8 cellular contexts compared by ENCODE assay signal in the genomic region with DNA sequence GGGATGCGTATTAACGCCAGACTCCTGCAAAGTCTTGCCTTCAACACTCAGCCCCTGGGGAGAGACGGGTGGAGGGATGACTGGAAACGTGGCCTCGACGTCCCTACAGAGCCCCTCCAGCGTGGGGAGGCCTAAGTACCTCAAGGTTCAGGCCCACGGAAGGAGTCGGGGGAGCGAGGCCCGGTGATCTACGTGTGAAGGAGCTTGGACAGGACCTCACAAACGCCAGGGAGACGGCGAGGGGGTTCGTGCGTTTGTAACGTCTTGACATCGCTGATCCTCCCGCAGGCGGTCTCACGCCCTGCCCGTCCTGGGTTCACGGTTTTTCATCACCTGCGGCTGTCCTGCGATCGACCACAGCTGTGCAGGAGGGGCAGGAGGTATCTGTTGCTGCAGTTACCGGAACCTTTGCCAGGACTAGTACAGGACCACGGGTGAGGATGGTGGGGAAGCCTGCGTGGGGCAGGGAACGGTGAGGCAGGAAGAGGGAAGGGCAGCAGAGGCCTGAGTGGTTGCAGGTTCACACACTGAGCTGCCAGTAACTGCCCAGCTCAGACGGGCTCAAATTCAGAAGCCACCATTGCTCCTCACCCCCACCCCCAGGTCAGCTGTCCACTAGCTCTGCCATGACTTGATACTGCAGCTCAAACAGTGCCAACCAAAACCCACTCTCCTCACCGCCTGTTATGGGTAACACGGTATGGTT. TPM values are rescaled to one million over a fixed set of nuclear protein-coding genes. Genes with fewer than 3 reads are reported as not detected.
A peak's percentile ranks its signal among the peaks of the same experiment; 100 is the strongest.
DNase-seq lines count a peak whose midpoint lies in the region; ATAC-seq and TF ChIP-seq lines count a peak whose summit lies in the region.

No MANE protein-coding gene starts in this region.

- no peaks in the 10 kb centered on the region for H3K9me2 ChIP-seq in hepatocyte (replicated peaks; ENCODE audit: insufficient read depth)

- H3K36me3 ChIP-seq in hepatocyte (replicated peaks; ENCODE audit: insufficient read depth, low read depth) (no peaks in the 10 kb centered on the region), spleen (peaks cover 0 to 80% (median 74%) of the 10 kb centered on the region in 6 donors)

- H3K4me3 ChIP-seq in hepatocyte (peak overlapping the region; percentile 48), spleen (peak overlapping the region; percentile 88 to 100 (median 98))

- TF ChIP-seq POLR2A in spleen (IDR thresholded peaks at IDR 0.05): no peak

- peaks cover 15 to 28% of the 10 kb centered on the region in 2 donors for H3K36me3 Mint-ChIP-seq in activated T-cell treated with anti-CD3 and anti-CD28 coated beads, Interleukin-2, amount 50 U/mL, for 72 hours (ENCODE audit: insufficient read depth in 2 of 2)

- DNase-seq in EL (peak; percentile 35), hepatocyte (ENCODE audit: low spot score) (no peak), spleen (no peak), NCI-H226 (no peak)
- DNase-seq in activated T-cell treated with anti-CD3 and anti-CD28 coated beads, Interleukin-2, amount 50 U/mL, for 72 hours: peak; percentile 22 to 33

- ATAC-seq in HG02981 (IDR thresholded peaks at IDR 0.05; ENCODE audit: unreplicated experiment): peak; percentile 4
- ATAC-seq in activated T-cell treated with anti-CD3 and anti-CD28 coated beads, Interleukin-2, amount 50 U/mL, for 72 hours (replicated peaks in 1 of 2): no peak
- no peak for ATAC-seq in GM21723 (IDR thresholded peaks at IDR 0.05; ENCODE audit: unreplicated experiment)
- ATAC-seq in HG03342 (IDR thresholded peaks at IDR 0.05; ENCODE audit: unreplicated experiment): no peak

- peaks cover 69% of the 10 kb centered on the region for H3K79me2 ChIP-seq in hepatocyte

- no peaks in the 10 kb centered on the region for H3K27me3 ChIP-seq in hepatocyte
- H3K27me3 ChIP-seq in spleen (replicated peaks in 1 of 7): no peaks in the 10 kb centered on the region

- H3K4me2 ChIP-seq in hepatocyte: peak overlapping the region; percentile 92

- no peaks in the 10 kb centered on the region for H3K27me3 Mint-ChIP-seq in activated T-cell treated with anti-CD3 and anti-CD28 coated beads, Interleukin-2, amount 50 U/mL, for 72 hours (ENCODE audit: low read depth)

- no peak for TF ChIP-seq CTCF in hepatocyte (IDR thresholded peaks at IDR 0.05; ENCODE audit: poor library complexity)
- peak in 1 of 11 experiments; percentile 13 for TF ChIP-seq CTCF in spleen (IDR thresholded peaks at IDR 0.05 in 8 of 11, conservative IDR thresholded peaks at IDR 0.05 in 3 of 11)

- WGBS in hepatocyte (ENCODE audit: low lambda C conversion rate, missing lambda C conversion rate): 9% methylated on average over 31 of the region's 34 CpGs
- WGBS in spleen, 5 donors: 3 to 15% (median 5%) methylated on average over 13 to 34 of the region's 34 CpGs

- H3K27ac Mint-ChIP-seq in activated T-cell treated with anti-CD3 and anti-CD28 coated beads, Interleukin-2, amount 50 U/mL, for 72 hours: peak overlapping the region; percentile 91

- peaks cover 63% of the 10 kb centered on the region for H3K4me1 Mint-ChIP-seq in activated T-cell treated with anti-CD3 and anti-CD28 coated beads, Interleukin-2, amount 50 U/mL, for 72 hours (ENCODE audit: low read depth)

- peak overlapping the region; percentile 92 to 97 for H3K4me3 Mint-ChIP-seq in activated T-cell treated with anti-CD3 and anti-CD28 coated beads, Interleukin-2, amount 50 U/mL, for 72 hours

- no peaks in the 10 kb centered on the region for H3K9me3 Mint-ChIP-seq in activated T-cell treated with anti-CD3 and anti-CD28 coated beads, Interleukin-2, amount 50 U/mL, for 72 hours

- H4K20me1 ChIP-seq in hepatocyte (ENCODE audit: insufficient read depth, poor library complexity, severe bottlenecking): no peaks in the 10 kb centered on the region

- H3K4me1 ChIP-seq in hepatocyte (ENCODE audit: insufficient read depth): peaks cover 26% of the 10 kb centered on the region
- H3K4me1 ChIP-seq in spleen: peaks cover 18 to 92% (median 69%) of the 10 kb centered on the region in 6 donors

- H3K27ac ChIP-seq in hepatocyte: peak overlapping the region; percentile 83
- peak overlapping the region; percentile 76 to 94 (median 89) for H3K27ac ChIP-seq in spleen

- intact Hi-C loops in spleen (cut with DNase I; ENCODE audit: low total_unique reads): no loop called here

- peak overlapping the region; percentile 15 for H2AFZ ChIP-seq in hepatocyte

- no peaks in the 10 kb centered on the region for H3K9me3 ChIP-seq in hepatocyte (ENCODE audit: low read depth)
- H3K9me3 ChIP-seq in spleen: no peaks in the 10 kb centered on the region

RNA-seq across cellular contexts. Expression of a gene that starts 0.9 kb away (rescaled TPM):
- total RNA-seq in activated T-cell treated with anti-CD3 and anti-CD28 coated beads, Interleukin-2, amount 50 U/mL, for 72 hours: 100 to 1,000 TPM; 166 to 180 TPM
- 151 and 166 TPM in 2 replicates for total RNA-seq in hepatocyte
- 284 and 364 TPM in 2 replicates for polyA plus RNA-seq in hepatocyte
- total RNA-seq in spleen: 100 to 1,000 TPM; 167 to 299 (median 208) TPM
- polyA plus RNA-seq in spleen: 100 to 1,000 TPM; 111 to 230 (median 199) TPM

RNA-seq across cellular contexts. Expression of a gene that starts 7.1 kb away (rescaled TPM):
- 10 to 100 TPM; 74.9 to 77.5 TPM for total RNA-seq in activated T-cell treated with anti-CD3 and anti-CD28 coated beads, Interleukin-2, amount 50 U/mL, for 72 hours
- total RNA-seq in hepatocyte (107 and 115 TPM in 2 replicates), spleen (100 to 1,000 TPM in 3 of 7 donors, 10 to 100 TPM in 4; 67.4 to 144 (median 91.3) TPM)
- polyA plus RNA-seq in hepatocyte (176 and 193 TPM in 2 replicates), spleen (100 to 1,000 TPM; 101 to 168 (median 122) TPM)

RNA-seq across cellular contexts. Expression of a gene that starts 21.1 kb away (rescaled TPM):
- under 1 TPM in 1 of 2 donors, not detected in 1; 0.17 TPM for total RNA-seq in activated T-cell treated with anti-CD3 and anti-CD28 coated beads, Interleukin-2, amount 50 U/mL, for 72 hours
- total RNA-seq in hepatocyte (2.1 and 6.5 TPM in 2 replicates), spleen (1 to 10 TPM in 5 of 7 donors, under 1 TPM in 2; 0.43 to 2.7 (median 1.2) TPM)
- polyA plus RNA-seq in hepatocyte (5.5 and 7.3 TPM in 2 replicates), spleen (1 to 10 TPM; 2.3 to 4.3 (median 3.0) TPM)

RNA-seq across cellular contexts. Expression of a gene that starts 25.0 kb away (rescaled TPM):
- 10 to 100 TPM; 92.4 to 97.7 TPM for total RNA-seq in activated T-cell treated with anti-CD3 and anti-CD28 coated beads, Interleukin-2, amount 50 U/mL, for 72 hours
- total RNA-seq in hepatocyte (92.9 and 105 TPM in 2 replicates), spleen (10 to 100 TPM; 61.3 to 85.1 (median 71.7) TPM)
- polyA plus RNA-seq in hepatocyte (238 and 246 TPM in 2 replicates), spleen (100 to 1,000 TPM; 149 to 174 (median 151) TPM)

RNA-seq across cellular contexts. Expression of a gene that starts 35.5 kb away (rescaled TPM):
- total RNA-seq in activated T-cell treated with anti-CD3 and anti-CD28 coated beads, Interleukin-2, amount 50 U/mL, for 72 hours: 1 to 10 TPM in 1 of 2 donors, under 1 TPM in 1; 0.94 to 1.4 TPM
- total RNA-seq in hepatocyte (37.7 and 38.1 TPM in 2 replicates), spleen (10 to 100 TPM in 6 of 7 donors, 1 to 10 TPM in 1; 3.9 to 18.0 (median 13.1) TPM)
- polyA plus RNA-seq in hepatocyte (114 and 131 TPM in 2 replicates), spleen (10 to 100 TPM in 2 of 3 donors, 1 to 10 TPM in 1; 4.1 to 12.7 (median 11.0) TPM)

Comparison
In these comparisons a context has a peak if more than half of its experiments do, and no peak if none do; other contexts are left out.
1. DNase-seq: peak in EL (single experiment) and activated T-cell treated with anti-CD3 and anti-CD28 coated beads, Interleukin-2, amount 50 U/mL, for 72 hours (2 of 2); none in hepatocyte (single experiment), spleen (single experiment) and NCI-H226 (single experiment).